Comparison of ENCODE assay signal across 16 cellular contexts in genomic region chr9:137351781-137352501, GRCh38. TPM values are rescaled to one million over a fixed set of nuclear protein-coding genes. Genes with fewer than 3 reads are reported as not detected.
DNase-seq lines count a peak whose midpoint lies in the region; ATAC-seq and TF ChIP-seq lines count a peak whose summit lies in the region.
"Had no signal": no experiment of that assay in that cellular context is flagged by ENCODE, and none has a peak within 500 bp of the region (broad histone marks: within the 10 kb centered on the region; RNA-seq: fewer than 3 reads in every experiment).

No MANE protein-coding gene starts in this region.

- in situ Hi-C loops in mammary epithelial cell (cut with MboI; ENCODE audit: low sequenced_read_pairs in 2 of 2) = no loop called here

- H3K56ac ChIP-seq in H9 (ENCODE audit: insufficient read length, low read depth, low read length) = no peak overlapping the region

- POLR2A ChIA-PET in activated CD8-positive, alpha-beta T cell treated with anti-CD3 and anti-CD28 coated beads for 36 hours (lab: Charles Lee) = no interaction called here

- no peaks in the 10 kb centered on the region for H3K79me2 ChIP-seq in H9 (ENCODE audit: insufficient read depth, low read length)
- H3K79me2 ChIP-seq in mammary epithelial cell (ENCODE audit: insufficient read depth, low read length) = no peaks in the 10 kb centered on the region

- no peak overlapping the region for H4K91ac ChIP-seq in H9 (ENCODE audit: insufficient read length, low read depth, low read length)

- H3K27ac ChIP-seq in right atrium auricular region (no peak overlapping the region), left ventricle myocardium inferior (replicated peaks) (no peak overlapping the region), H9 (ENCODE audit: insufficient read length, low read depth, low read length) (no peak overlapping the region), endodermal cell (ENCODE audit: low read depth, low read length) (no peak overlapping the region), stomach (no peak overlapping the region), lower lobe of right lung (no peak overlapping the region), mammary epithelial cell (ENCODE audit: insufficient read depth, low read depth, low read length) (no peak overlapping the region)
- H3K27ac ChIP-seq: C4-2B, RWPE1 had no signal

- H3K36me3 ChIP-seq in right atrium auricular region (no peaks in the 10 kb centered on the region), left ventricle myocardium inferior (peaks cover 13% of the 10 kb centered on the region), endodermal cell (ENCODE audit: control insufficient read depth, insufficient read depth, low read length) (no peaks in the 10 kb centered on the region), stomach (peaks cover 8 to 24% (median 22%) of the 10 kb centered on the region in 4 donors), lower lobe of right lung (peaks cover 6% of the 10 kb centered on the region), mammary epithelial cell (ENCODE audit: insufficient read depth, low read length) (no peaks in the 10 kb centered on the region)

- no peak overlapping the region for H2BK20ac ChIP-seq in H9 (ENCODE audit: low read depth, low read length, poor library complexity, severe bottlenecking)

- H3K23me2 ChIP-seq in H9 (ENCODE audit: insufficient read length, low read depth, low read length, poor library complexity, severe bottlenecking) = no peaks in the 10 kb centered on the region

- no peak overlapping the region for H3K23ac ChIP-seq in H9 (ENCODE audit: insufficient read length, low read depth, low read length)

- dilution Hi-C loops in mammary epithelial cell (cut with HindIII; ENCODE audit: low sequenced_read_pairs) = no loop called here

- H3K79me1 ChIP-seq in H9 (ENCODE audit: insufficient read depth, low read depth, low read length, poor library complexity, severe bottlenecking) = no peaks in the 10 kb centered on the region

- H3K4me1 ChIP-seq in right atrium auricular region = peaks cover 0 to 14% of the 10 kb centered on the region in 2 donors
- peaks cover 24% of the 10 kb centered on the region for H3K4me1 ChIP-seq in left ventricle myocardium inferior
- H3K4me1 ChIP-seq in H9 (ENCODE audit: insufficient read depth, low read length) = no peaks in the 10 kb centered on the region
- no peaks in the 10 kb centered on the region for H3K4me1 ChIP-seq in endodermal cell (ENCODE audit: control insufficient read depth, insufficient read depth, low read length)
- H3K4me1 ChIP-seq in stomach = no peaks in the 10 kb centered on the region
- H3K4me1 ChIP-seq in lower lobe of right lung = peaks cover 26% of the 10 kb centered on the region
- no peaks in the 10 kb centered on the region for H3K4me1 ChIP-seq in mammary epithelial cell (ENCODE audit: insufficient read depth, low read length)

- H3T11ph ChIP-seq in H9 (ENCODE audit: low read length) = no peak overlapping the region

- H2BK12ac ChIP-seq in H9 (ENCODE audit: insufficient read length, low read depth, low read length) = no peak overlapping the region

- H3K4me2 ChIP-seq in H9 (ENCODE audit: insufficient read depth, insufficient read length, low read length) (no peak overlapping the region), mammary epithelial cell (ENCODE audit: insufficient read depth, low read depth, low read length) (no peak overlapping the region)

- H3K9me3 ChIP-seq in right atrium auricular region (peaks cover 1 to 13% of the 10 kb centered on the region in 2 donors), left ventricle myocardium inferior (replicated peaks) (peaks cover 10% of the 10 kb centered on the region), H9 (ENCODE audit: control insufficient read depth, low read depth, low read length) (peaks cover 16% of the 10 kb centered on the region), endodermal cell (ENCODE audit: control insufficient read depth, low read length) (peaks cover 17% of the 10 kb centered on the region), stomach (peaks cover 2 to 21% (median 9%) of the 10 kb centered on the region in 4 donors), lower lobe of right lung (peaks cover 9% of the 10 kb centered on the region), mammary epithelial cell (replicated peaks; ENCODE audit: insufficient read depth, low read length) (peaks cover 23% of the 10 kb centered on the region)

- H4K20me1 ChIP-seq in H9 (ENCODE audit: control insufficient read depth, insufficient read depth, insufficient read length) = no peaks in the 10 kb centered on the region
- no peaks in the 10 kb centered on the region for H4K20me1 ChIP-seq in mammary epithelial cell (ENCODE audit: insufficient read depth, low read length)

- no TSS peak for BruUV-seq in mammary epithelial cell (replicated peaks; lab: Mats Ljungman, UMichigan)

- CTCF ChIA-PET in activated CD8-positive, alpha-beta T cell treated with anti-CD3 and anti-CD28 coated beads for 36 hours (lab: Charles Lee) = no interaction called here
- CTCF ChIA-PET in mammary epithelial cell (lab: Charles Lee; ENCODE audit: low non-redundant PET) = interaction anchor here (0.6 kb wide), 1 partner anchor 157 kb away, joined by 5 read pairs; no protein-coding TSS in a partner anchor

- H3K27me3 Mint-ChIP-seq in H9 (ENCODE audit: low read depth) = peaks cover 11% of the 10 kb centered on the region
- H3K27me3 Mint-ChIP-seq in endodermal cell (ENCODE audit: insufficient read depth) = peaks cover 7% of the 10 kb centered on the region
- no peaks in the 10 kb centered on the region for H3K27me3 Mint-ChIP-seq in activated CD8-positive, alpha-beta T cell treated with anti-CD3 and anti-CD28 coated beads for 36 hours

- H3K4ac ChIP-seq in H9 (ENCODE audit: low read depth, low read length) = no peak overlapping the region

- H2AFZ ChIP-seq in H9 (ENCODE audit: low read length) = no peak overlapping the region
- no peak overlapping the region for H2AFZ ChIP-seq in mammary epithelial cell (ENCODE audit: low read depth, low read length)

- H2AK5ac ChIP-seq in H9 (ENCODE audit: insufficient read length, low read length) = no peak overlapping the region

- H3K4me3 Mint-ChIP-seq in H9 (no peak overlapping the region), endodermal cell (no peak overlapping the region)
- no peak overlapping the region for H3K4me3 Mint-ChIP-seq in activated CD8-positive, alpha-beta T cell treated with anti-CD3 and anti-CD28 coated beads for 36 hours

- H3K4me3 ChIP-seq in right atrium auricular region = no peak overlapping the region
- H3K4me3 ChIP-seq in left ventricle myocardium inferior = no peak overlapping the region
- no peak overlapping the region for H3K4me3 ChIP-seq in endodermal cell (ENCODE audit: low read length)
- H3K4me3 ChIP-seq in stomach = no peak overlapping the region
- H3K4me3 ChIP-seq in lower lobe of right lung = no peak overlapping the region
- H3K4me3 ChIP-seq in mammary epithelial cell (replicated peaks in 1 of 3; ENCODE audit: insufficient read depth in 1 of 3, low read depth in 2 of 3, low read length in 3 of 3) = no peak overlapping the region

- no peak for TF ChIP-seq EP300 in stomach (IDR thresholded peaks at IDR 0.05)

- peak overlapping the region; percentile 24 for H3K18ac ChIP-seq in H9 (ENCODE audit: insufficient read length, low read depth, low read length)

- no peak overlapping the region; the same call in 1 of the 2 replicates for H3K14ac ChIP-seq in H9 (ENCODE audit: insufficient read depth, low read length)

- H2BK15ac ChIP-seq in H9 (ENCODE audit: low read depth, low read length) = no peak overlapping the region

- H3K36me3 Mint-ChIP-seq in H9 (ENCODE audit: insufficient read depth in 1 of 3, low read depth in 3 of 3) (peaks cover 4 to 10% (median 8%) of the 10 kb centered on the region in 3 experiments; a peak in 6 of 7 replicates), endodermal cell (ENCODE audit: low read depth) (no peaks in the 10 kb centered on the region)
- H3K36me3 Mint-ChIP-seq in activated CD8-positive, alpha-beta T cell treated with anti-CD3 and anti-CD28 coated beads for 36 hours (ENCODE audit: low read depth) = no peaks in the 10 kb centered on the region

- no peak overlapping the region for H4K5ac ChIP-seq in H9 (ENCODE audit: insufficient read length, low read depth, low read length)

- intact Hi-C loops in left ventricle myocardium inferior (cut with micrococcal nuclease) = no loop called here
- intact Hi-C loops in stomach (cut with DNase I; ENCODE audit: low total_unique reads) = no loop called here
- intact Hi-C loops in activated CD8-positive, alpha-beta T cell treated with anti-CD3 and anti-CD28 coated beads for 36 hours (cut with micrococcal nuclease) = no loop called here
- intact Hi-C loops in lower lobe of right lung (cut with DNase I) = no loop called here
- intact Hi-C loops in mammary epithelial cell (cut with micrococcal nuclease) = no loop called here

- no peaks in the 10 kb centered on the region for H3K4me1 Mint-ChIP-seq in H9
- no peaks in the 10 kb centered on the region for H3K4me1 Mint-ChIP-seq in endodermal cell
- H3K4me1 Mint-ChIP-seq in activated CD8-positive, alpha-beta T cell treated with anti-CD3 and anti-CD28 coated beads for 36 hours (ENCODE audit: low read depth) = no peaks in the 10 kb centered on the region

- no peak for ATAC-seq in activated CD8-positive, alpha-beta T cell treated with anti-CD3 and anti-CD28 coated beads for 36 hours
- no peak for ATAC-seq in lower lobe of right lung

- H2BK5ac ChIP-seq in H9 (ENCODE audit: insufficient read length, low read length) = no peak overlapping the region

- peak; percentile 49 for DNase-seq in right atrium auricular region (ENCODE audit: low spot score)
- DNase-seq in left ventricle myocardium inferior = no peak
- no peak for DNase-seq in H9
- DNase-seq in endodermal cell = peak; percentile 30
- DNase-seq in stomach = peak; percentile 22
- DNase-seq in activated CD8-positive, alpha-beta T cell treated with anti-CD3 and anti-CD28 coated beads for 36 hours = no peak
- no peak for DNase-seq in lower lobe of right lung
- DNase-seq in mammary epithelial cell = no peak
- DNase-seq: DMS79, NCI-H1105 treated with DMSO at 0.1 percent for 48 hours, NCI-H1694 treated with DMSO at 0.1 percent for 48 hours, NCI-H510A treated with DMSO at 0.1 percent for 48 hours, NCI-H774, OCI-M1 had no signal

- TF ChIP-seq POLR2A in stomach (IDR thresholded peaks at IDR 0.05) = no peak

- no peak overlapping the region for H2BK120ac ChIP-seq in H9 (ENCODE audit: low read depth, low read length, poor library complexity, severe bottlenecking)

- TF ChIP-seq CTCF in right atrium auricular region (IDR thresholded peaks at IDR 0.05) (no peak), left ventricle myocardium inferior (IDR thresholded peaks at IDR 0.05; ENCODE audit: borderline replicate concordance) (no peak), H9 (conservative IDR thresholded peaks at IDR 0.05) (no peak), endodermal cell (conservative IDR thresholded peaks at IDR 0.05) (no peak), stomach (IDR thresholded peaks at IDR 0.05) (no peak), lower lobe of right lung (IDR thresholded peaks at IDR 0.05) (no peak), mammary epithelial cell (conservative IDR thresholded peaks at IDR 0.05 in 1 of 2, IDR thresholded peaks at IDR 0.05 in 1 of 2; ENCODE audit: extremely low read depth in 1 of 2, insufficient read depth in 1 of 2, low read depth in 1 of 2, low read length in 2 of 2) (no peak)
- TF ChIP-seq CTCF in activated CD8-positive, alpha-beta T cell treated with anti-CD3 and anti-CD28 coated beads for 36 hours (IDR thresholded peaks at IDR 0.05) = no peak

- no peak overlapping the region for H3K27ac Mint-ChIP-seq in H9
- no peak overlapping the region for H3K27ac Mint-ChIP-seq in endodermal cell
- no peak overlapping the region for H3K27ac Mint-ChIP-seq in activated CD8-positive, alpha-beta T cell treated with anti-CD3 and anti-CD28 coated beads for 36 hours

- H3K27me3 ChIP-seq in right atrium auricular region (no peaks in the 10 kb centered on the region), left ventricle myocardium inferior (ENCODE audit: low read depth) (no peaks in the 10 kb centered on the region), H9 (ENCODE audit: insufficient read depth, low read length) (no peaks in the 10 kb centered on the region), endodermal cell (ENCODE audit: control insufficient read depth, insufficient read depth, low read length, poor library complexity, severe bottlenecking) (no peaks in the 10 kb centered on the region), stomach (no peaks in the 10 kb centered on the region), lower lobe of right lung (ENCODE audit: low read depth) (no peaks in the 10 kb centered on the region), mammary epithelial cell (ENCODE audit: insufficient read depth, low read length) (no peaks in the 10 kb centered on the region)

- no peak overlapping the region for H4K8ac ChIP-seq in H9 (replicated peaks; ENCODE audit: insufficient read length, low read depth, low read length)

- H3K9me3 Mint-ChIP-seq in H9 (peaks cover 21 to 61% of the 10 kb centered on the region in 2 experiments), endodermal cell (peaks cover 24% of the 10 kb centered on the region)
- H3K9me3 Mint-ChIP-seq in activated CD8-positive, alpha-beta T cell treated with anti-CD3 and anti-CD28 coated beads for 36 hours = peaks cover 5% of the 10 kb centered on the region

- WGBS in H9 (ENCODE audit: extremely low coverage, insufficient read length, low lambda C conversion rate) = no CpG with 5 or more reads among the region's 23 CpGs
- WGBS in endodermal cell (ENCODE audit: insufficient coverage in 1 of 2, insufficient read length in 1 of 2), 2 experiments = 87 to 90% methylated on average over 14 to 23 of the region's 23 CpGs
- 88 to 92% (median 90%) methylated on average over 9 to 23 of the region's 23 CpGs for WGBS in stomach, 5 donors
- 80% methylated on average over 19 of the region's 23 CpGs for WGBS in mammary epithelial cell (ENCODE audit: low coverage, missing lambda C conversion rate)

- H3K9ac ChIP-seq in H9 (ENCODE audit: extremely low read depth, insufficient read length, low read length) (no peak overlapping the region), endodermal cell (ENCODE audit: extremely low read depth, low read length, poor library complexity, severe bottlenecking) (no peak overlapping the region), mammary epithelial cell (ENCODE audit: insufficient read depth, low read length) (no peak overlapping the region)

RNA-seq across cellular contexts. Expression of gene NRARP, which starts 49.9 kb away (rescaled TPM):
- total RNA-seq in right atrium auricular region (10 to 100 TPM in 1 of 2 donors, 1 to 10 TPM in 1; 5.6 to 13.3 TPM), left ventricle myocardium inferior (5.1 TPM), H9 (2021) (22.8 and 23.8 TPM in 2 replicates), endodermal cell (10 to 100 TPM; 12.1 to 12.9 TPM), stomach (100 to 1,000 TPM in 1 of 5 donors, 10 to 100 TPM in 2, 1 to 10 TPM in 2; 1.2 to 323 (median 14.6) TPM), lower lobe of right lung (6.5 TPM), mammary epithelial cell (1 to 10 TPM in 1 of 2 donors, under 1 TPM in 1; 0.50 to 1.2 TPM)
- polyA plus RNA-seq in endodermal cell (2013, experiment 1 of 2) = 59.0 TPM
- 52.6 TPM for polyA plus RNA-seq in endodermal cell (2013, experiment 2 of 2)
- polyA plus RNA-seq in stomach (1 to 10 TPM; 1.5 to 2.7 (median 2.0) TPM), mammary epithelial cell (0.37 TPM)
- 1 to 10 TPM; 3.3 to 4.4 TPM for total RNA-seq in activated CD8-positive, alpha-beta T cell treated with anti-CD3 and anti-CD28 coated beads for 36 hours
- polyA minus RNA-seq in mammary epithelial cell = not detected

Comparison
In these comparisons a context has a peak if more than half of its experiments do, and no peak if none do; other contexts are left out.
1. DNase-seq: peak in right atrium auricular region (single experiment), endodermal cell (single experiment) and stomach (single experiment); none in left ventricle myocardium inferior (single experiment), H9 (single experiment), activated CD8-positive, alpha-beta T cell treated with anti-CD3 and anti-CD28 coated beads for 36 hours (single experiment), lower lobe of right lung (single experiment) and mammary epithelial cell (single experiment).